8 cellular contexts compared by ENCODE assay signal in genomic region chr12:57693659-57694458, GRCh38. TPM values are rescaled to one million over a fixed set of nuclear protein-coding genes. Genes with fewer than 3 reads are reported as not detected.
A peak's percentile ranks its signal among the peaks of the same experiment; 100 is the strongest.
DNase-seq lines count a peak whose midpoint lies in the region; ATAC-seq and TF ChIP-seq lines count a peak whose summit lies in the region.

TSS of gene OS9 (plus strand) at chr12:57694132. CDS start at chr12:57694162, 30 bp downstream.

- ATAC-seq in stimulated activated naive CD8-positive, alpha-beta T cell treated with anti-CD3 and anti-CD28 coated beads, Interleukin-15, amount 100 ng/mL, for 72 hours, result peak; percentile 98

- H3K36me3 ChIP-seq in ES-I3 (ENCODE audit: insufficient read depth, low read length), result no peaks in the 10 kb centered on the region

- H3K36me3 Mint-ChIP-seq in activated T-helper 2 cell treated with anti-CD3 and anti-CD28 coated beads, Interferon-gamma antibody, Interleukin-2, Interleukin-4, amounts not matched to agents 10 μg/mL and 5 μg/mL and 100 μg/mL, durations not matched to agents 14 hours and 24 hours and 36 hours (ENCODE audit: low read depth), result peaks cover 32% of the 10 kb centered on the region
- peaks cover 33% of the 10 kb centered on the region for H3K36me3 Mint-ChIP-seq in nephron (ENCODE audit: low read depth)

- no peaks in the 10 kb centered on the region for H3K9me3 Mint-ChIP-seq in activated T-helper 2 cell treated with anti-CD3 and anti-CD28 coated beads, Interferon-gamma antibody, Interleukin-2, Interleukin-4, amounts not matched to agents 10 μg/mL and 5 μg/mL and 100 μg/mL, durations not matched to agents 14 hours and 24 hours and 36 hours
- peaks cover 11% of the 10 kb centered on the region for H3K9me3 Mint-ChIP-seq in nephron
- H3K9me3 Mint-ChIP-seq in stimulated activated naive CD8-positive, alpha-beta T cell treated with anti-CD3 and anti-CD28 coated beads, Interleukin-15, amount 100 ng/mL, for 72 hours, result no peaks in the 10 kb centered on the region

- H3K4me3 ChIP-seq in LNCaP clone FGC (ENCODE audit: low read depth, low read length) (peak within 1 kb of the TSS; percentile 94), fibroblast of the aortic adventitia (ENCODE audit: low read depth, low read length) (peak within 1 kb of the TSS; percentile 98)

- TF ChIP-seq CTCF in LNCaP clone FGC (IDR thresholded peaks at IDR 0.05; ENCODE audit: control insufficient read depth, extremely low read depth, insufficient read depth) (peak; percentile 85), RWPE1 (conservative IDR thresholded peaks at IDR 0.05; ENCODE audit: low read depth) (peak; percentile 88), fibroblast of the aortic adventitia (IDR thresholded peaks at IDR 0.05; ENCODE audit: insufficient read depth, low read length) (peak; percentile 83), nephron (IDR thresholded peaks at IDR 0.05; ENCODE audit: unreplicated experiment in 3 of 3) (peak; percentile 69 to 73 (median 72))

- CTCF ChIA-PET in RWPE1 (lab: Yijun Ruan, JAX), result interaction anchor here (0.6 to 1.9 kb wide), 11 partner anchors 11 to 112 kb away, joined by 3 to 17 read pairs (median 4); partner anchors contain the start of genes AGAP2 and B4GALNT1

- no peak within 1 kb of the TSS for H3K4me3 Mint-ChIP-seq in activated T-helper 2 cell treated with anti-CD3 and anti-CD28 coated beads, Interferon-gamma antibody, Interleukin-2, Interleukin-4, amounts not matched to agents 10 μg/mL and 5 μg/mL and 100 μg/mL, durations not matched to agents 14 hours and 24 hours and 36 hours (ENCODE audit: low read depth)
- H3K4me3 Mint-ChIP-seq in nephron, result no peak within 1 kb of the TSS
- no peak within 1 kb of the TSS for H3K4me3 Mint-ChIP-seq in stimulated activated naive CD8-positive, alpha-beta T cell treated with anti-CD3 and anti-CD28 coated beads, Interleukin-15, amount 100 ng/mL, for 72 hours

- H3K4me1 ChIP-seq in ES-I3 (ENCODE audit: insufficient read depth, low read length), result 0 out of 2 replicates have a peak, but pooled peaks cover 5% of the 10 kb centered on the region

- peak within 1 kb of the TSS; percentile 66 for H3K27ac ChIP-seq in RWPE1

- POLR2A ChIA-PET in RWPE1 (lab: Yijun Ruan, JAX; ENCODE audit: low non-redundant PET), result no interaction called here

- peak within 1 kb of the TSS; percentile 85 for H3K9ac ChIP-seq in ES-I3 (ENCODE audit: low read depth, low read length)

- H3K4me1 Mint-ChIP-seq in activated T-helper 2 cell treated with anti-CD3 and anti-CD28 coated beads, Interferon-gamma antibody, Interleukin-2, Interleukin-4, amounts not matched to agents 10 μg/mL and 5 μg/mL and 100 μg/mL, durations not matched to agents 14 hours and 24 hours and 36 hours (ENCODE audit: low read depth), result no peaks in the 10 kb centered on the region
- no peaks in the 10 kb centered on the region for H3K4me1 Mint-ChIP-seq in nephron
- H3K4me1 Mint-ChIP-seq in stimulated activated naive CD8-positive, alpha-beta T cell treated with anti-CD3 and anti-CD28 coated beads, Interleukin-15, amount 100 ng/mL, for 72 hours, result no peaks in the 10 kb centered on the region

- H3K9me3 ChIP-seq in ES-I3 (ENCODE audit: control insufficient read depth, insufficient read depth, low read length), result no peaks in the 10 kb centered on the region

- DNase-seq in H4 (ENCODE audit: low spot score) (peak; percentile 98), LNCaP clone FGC (ENCODE audit: low read depth) (peak; percentile 100), RWPE1 (ENCODE audit: low spot score) (peak; percentile 100), fibroblast of the aortic adventitia (ENCODE audit: low read depth) (peak; percentile 100)
- peak; percentile 96 for DNase-seq in activated T-helper 2 cell treated with anti-CD3 and anti-CD28 coated beads, Interferon-gamma antibody, Interleukin-2, Interleukin-4, amounts not matched to agents 10 μg/mL and 5 μg/mL and 100 μg/mL, durations not matched to agents 14 hours and 24 hours and 36 hours (ENCODE audit: low spot score)
- DNase-seq in stimulated activated naive CD8-positive, alpha-beta T cell treated with anti-CD3 and anti-CD28 coated beads, Interleukin-15, amount 100 ng/mL, for 72 hours, result peak; percentile 93 to 97

- H3K27me3 Mint-ChIP-seq in activated T-helper 2 cell treated with anti-CD3 and anti-CD28 coated beads, Interferon-gamma antibody, Interleukin-2, Interleukin-4, amounts not matched to agents 10 μg/mL and 5 μg/mL and 100 μg/mL, durations not matched to agents 14 hours and 24 hours and 36 hours (ENCODE audit: low read depth), result peaks cover 13% of the 10 kb centered on the region
- peaks cover 4% of the 10 kb centered on the region for H3K27me3 Mint-ChIP-seq in nephron (ENCODE audit: low read depth)
- peaks cover 2% of the 10 kb centered on the region for H3K27me3 Mint-ChIP-seq in stimulated activated naive CD8-positive, alpha-beta T cell treated with anti-CD3 and anti-CD28 coated beads, Interleukin-15, amount 100 ng/mL, for 72 hours

- no peak within 1 kb of the TSS for H3K27ac Mint-ChIP-seq in activated T-helper 2 cell treated with anti-CD3 and anti-CD28 coated beads, Interferon-gamma antibody, Interleukin-2, Interleukin-4, amounts not matched to agents 10 μg/mL and 5 μg/mL and 100 μg/mL, durations not matched to agents 14 hours and 24 hours and 36 hours
- no peak within 1 kb of the TSS for H3K27ac Mint-ChIP-seq in nephron
- H3K27ac Mint-ChIP-seq in stimulated activated naive CD8-positive, alpha-beta T cell treated with anti-CD3 and anti-CD28 coated beads, Interleukin-15, amount 100 ng/mL, for 72 hours, result no peak within 1 kb of the TSS

- intact Hi-C loops in activated T-helper 2 cell treated with anti-CD3 and anti-CD28 coated beads, Interferon-gamma antibody, Interleukin-2, Interleukin-4, amounts not matched to agents 10 μg/mL and 5 μg/mL and 100 μg/mL, durations not matched to agents 14 hours and 24 hours and 36 hours (cut with micrococcal nuclease), result loop anchor here (1.0 to 2.0 kb wide), 4 partner anchors 51 to 111 kb away; partner anchors contain the start of genes B4GALNT1, CDK4 and TSPAN31

RNA-seq across cellular contexts. Expression of gene OS9, which starts in this region (rescaled TPM):
- total RNA-seq in H4 (2014; rRNA removed; shearing (Covaris generic)), result 221 and 235 TPM in 2 replicates
- total RNA-seq in activated T-helper 2 cell treated with anti-CD3 and anti-CD28 coated beads, Interferon-gamma antibody, Interleukin-2, Interleukin-4, amounts not matched to agents 10 μg/mL and 5 μg/mL and 100 μg/mL, durations not matched to agents 14 hours and 24 hours and 36 hours, result 97.4 and 99.1 TPM in 2 replicates
- total RNA-seq in fibroblast of the aortic adventitia (ENCODE audit: low replicate concordance), result 229 and 425 TPM in 2 replicates

Comparison
In these comparisons a context has a peak if more than half of its experiments do, and no peak if none do; other contexts are left out.
1. Peak in every context shown above with its lines: DNase-seq, ATAC-seq, H3K4me3 ChIP-seq and H3K27ac ChIP-seq.